Comparison of ENCODE assay signal across 17 cellular contexts in the genomic region with DNA sequence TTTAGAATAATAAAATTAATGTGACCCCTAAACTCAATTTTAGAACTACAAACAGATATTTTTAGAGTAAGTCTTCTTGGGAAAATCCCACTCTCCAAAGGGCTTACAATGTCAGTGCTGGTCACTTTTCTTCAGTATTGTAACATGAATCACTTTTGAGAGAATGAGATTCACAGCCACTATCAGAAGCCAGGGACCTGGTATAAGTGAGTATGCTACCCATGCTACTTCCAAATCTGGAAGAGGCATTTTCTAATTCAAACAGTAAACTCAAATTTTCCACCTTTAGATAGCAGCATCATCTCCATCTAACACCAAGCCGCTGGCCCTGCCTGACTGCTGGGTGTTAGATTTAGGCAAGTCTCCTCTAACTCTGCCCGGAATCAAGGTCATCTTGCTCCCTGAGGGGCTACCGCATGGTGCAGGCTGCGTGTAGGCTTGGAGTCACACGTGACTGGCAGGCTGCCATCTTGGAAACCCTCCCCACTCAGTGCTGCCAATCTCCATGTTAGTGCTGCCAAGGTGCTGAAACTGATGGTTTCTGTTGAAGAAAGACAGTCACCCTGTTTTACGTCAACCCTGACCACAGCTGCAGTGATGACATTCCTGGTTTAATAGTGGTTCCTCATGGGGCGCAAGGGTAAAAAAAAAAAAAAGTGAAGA.
DNase-seq lines count a peak whose midpoint lies in the region; ATAC-seq, FAIRE-seq and TF ChIP-seq lines count a peak whose summit lies in the region.
"Had no signal": no experiment of that assay in that cellular context is flagged by ENCODE, and none has a peak within 500 bp of the region (broad histone marks: within the 10 kb centered on the region; RNA-seq: fewer than 3 reads in every experiment).

No MANE protein-coding gene starts in this region.

- no peak overlapping the region for H3K4me3 ChIP-seq in H1 (ENCODE audit: extremely low read depth in 1 of 4, insufficient read depth in 2 of 4, low read depth in 3 of 4, low read length in 4 of 4)

- 99% methylated on average over 7 of the region's 7 CpGs; no CpG with 5 or more reads in 1 of the 2 experiments for WGBS in H1 (ENCODE audit: extremely low coverage in 1 of 2, insufficient coverage in 1 of 2, insufficient read length in 1 of 2, insufficient replicate concordance in 2 of 2, low coverage in 1 of 2, low lambda C conversion rate in 2 of 2, missing lambda C conversion rate in 1 of 2), 2 experiments

- no peaks in the 10 kb centered on the region for H3K4me1 ChIP-seq in H1 (replicated peaks in 1 of 4; ENCODE audit: control insufficient read depth in 3 of 4, insufficient read depth in 4 of 4, low read length in 3 of 4)

- DNase-seq in SKM-1 treated with dmso at 0.1 percent for 144 hours (lab: John Stamatoyannopoulos, UW; ENCODE audit: unreplicated experiment) (peak; percentile 20), SKM-1 (lab: John Stamatoyannopoulos, UW; ENCODE audit: unreplicated experiment) (no peak), H1 (ENCODE audit: low read depth in 1 of 2, low spot score in 2 of 2) (no peak), left lobe of liver (ENCODE audit: low spot score) (peak; percentile 46), NCI-H2196 treated with DMSO at 0.1 percent for 48 hours (lab: John Stamatoyannopoulos, UW; ENCODE audit: unreplicated experiment) (no peak)
- no peak for DNase-seq in activated CD8-positive, alpha-beta memory T cell treated with anti-CD3 and anti-CD28 coated beads for 24 hours
- DNase-seq: activated CD4-positive, alpha-beta T cell treated with anti-CD3 and anti-CD28 coated beads, Interleukin-2, amount 50 U/mL, for 4 hours; activated naive CD8-positive, alpha-beta T cell treated with anti-CD3 and anti-CD28 coated beads, Interleukin-2, amount 50 U/mL, for 24 hours; activated T-cell treated with anti-CD3 and anti-CD28 coated beads, Interleukin-2, amount 50 U/mL, for 4 hours; GF-D8; kidney glomerular epithelial cell; NCI-H2081 treated with DMSO at 0.1 percent for 48 hours; SIG-M5 had no signal

- H3K14ac ChIP-seq in H1 (ENCODE audit: insufficient read length) = no peak overlapping the region

- H3K56ac ChIP-seq in H1 (replicated peaks; ENCODE audit: insufficient read length, low read depth, low read length) = no peak overlapping the region

- H3K23ac ChIP-seq in H1 (ENCODE audit: insufficient read length) = no peak overlapping the region

- H3K9me3 ChIP-seq in H1 (ENCODE audit: insufficient read depth in 2 of 2, low read depth in 1 of 2, low read length in 1 of 2) = no peaks in the 10 kb centered on the region

- no peak for TF ChIP-seq EP300 in H1 (IDR thresholded peaks at IDR 0.05; ENCODE audit: borderline replicate concordance in 1 of 2, low read depth in 2 of 2, low read length in 2 of 2)

- H3K9ac ChIP-seq in H1 (replicated peaks in 1 of 4; ENCODE audit: extremely low read depth in 1 of 4, low read depth in 3 of 4, low read length in 3 of 4) = no peak overlapping the region

- H2BK12ac ChIP-seq in H1 (ENCODE audit: low read depth, low read length) = no peak overlapping the region

- H2BK120ac ChIP-seq in H1 (replicated peaks; ENCODE audit: low read depth, low read length) = no peak overlapping the region

- H3K27me3 ChIP-seq in H1 (replicated peaks in 1 of 4; ENCODE audit: control insufficient read depth in 3 of 4, extremely low read depth in 1 of 4, insufficient read depth in 3 of 4, low read length in 3 of 4) = no peaks in the 10 kb centered on the region

- no peak for TF ChIP-seq CTCF in H1 (IDR thresholded peaks at IDR 0.05; ENCODE audit: control extremely low read depth in 1 of 3, insufficient read depth in 1 of 3, low read depth in 1 of 3, low read length in 3 of 3)

- no peak overlapping the region for H4K5ac ChIP-seq in H1 (ENCODE audit: insufficient read length, low read depth, low read length)

- no peaks in the 10 kb centered on the region for H3K36me3 ChIP-seq in H1 (ENCODE audit: control insufficient read depth in 2 of 4, insufficient read depth in 4 of 4, low read length in 3 of 4)

- H3K27ac Mint-ChIP-seq in activated T-helper 17 cell treated with anti-CD3 and anti-CD28 coated beads, Interleukin-2, amount 50 U/mL, for 72 hours = no peak overlapping the region
- H3K27ac Mint-ChIP-seq: activated naive CD8-positive, alpha-beta T cell treated with anti-CD3 and anti-CD28 coated beads, Interleukin-2, amount 50 U/mL, for 24 hours had no signal

- H3K36me3 Mint-ChIP-seq in activated T-helper 17 cell treated with anti-CD3 and anti-CD28 coated beads, Interleukin-2, amount 50 U/mL, for 72 hours (ENCODE audit: low read depth) = no peaks in the 10 kb centered on the region

- no peak overlapping the region for H3K18ac ChIP-seq in H1 (ENCODE audit: extremely low read depth, low read length)

- no peak overlapping the region for H3K4me3 Mint-ChIP-seq in activated T-helper 17 cell treated with anti-CD3 and anti-CD28 coated beads, Interleukin-2, amount 50 U/mL, for 72 hours
- H3K4me3 Mint-ChIP-seq: activated naive CD8-positive, alpha-beta T cell treated with anti-CD3 and anti-CD28 coated beads, Interleukin-2, amount 50 U/mL, for 24 hours; activated T-cell treated with anti-CD3 and anti-CD28 coated beads, Interleukin-2, amount 50 U/mL, for 4 hours had no signal

- no peaks in the 10 kb centered on the region for H3K23me2 ChIP-seq in H1 (ENCODE audit: low read depth, low read length)

- H3K79me2 ChIP-seq in H1 (ENCODE audit: control insufficient read depth in 1 of 2, insufficient read depth in 2 of 2, low read length in 2 of 2) = no peaks in the 10 kb centered on the region

- H3K9me3 Mint-ChIP-seq in activated T-helper 17 cell treated with anti-CD3 and anti-CD28 coated beads, Interleukin-2, amount 50 U/mL, for 72 hours = peaks cover 5% of the 10 kb centered on the region
- H3K9me3 Mint-ChIP-seq: activated naive CD8-positive, alpha-beta T cell treated with anti-CD3 and anti-CD28 coated beads, Interleukin-2, amount 50 U/mL, for 24 hours; activated T-cell treated with anti-CD3 and anti-CD28 coated beads, Interleukin-2, amount 50 U/mL, for 4 hours had no signal

- no peak overlapping the region for H3K4ac ChIP-seq in H1 (replicated peaks; ENCODE audit: insufficient read length, low read depth, low read length)

- no peak overlapping the region for H2BK15ac ChIP-seq in H1 (ENCODE audit: low read length)

- H3K4me1 Mint-ChIP-seq in activated T-helper 17 cell treated with anti-CD3 and anti-CD28 coated beads, Interleukin-2, amount 50 U/mL, for 72 hours = peaks cover 5% of the 10 kb centered on the region
- H3K4me1 Mint-ChIP-seq: activated naive CD8-positive, alpha-beta T cell treated with anti-CD3 and anti-CD28 coated beads, Interleukin-2, amount 50 U/mL, for 24 hours had no signal

- H4K20me1 ChIP-seq in H1 (replicated peaks in 1 of 2; ENCODE audit: control insufficient read depth in 1 of 2, insufficient read depth in 2 of 2, low read length in 2 of 2) = no peaks in the 10 kb centered on the region

- CTCF ChIA-PET in H1 (lab: Charles Lee; ENCODE audit: partially characterized antibody) = interaction anchor here (0.6 kb wide), 1 partner anchor 11 kb away, joined by 3 read pairs; no protein-coding TSS in a partner anchor

- H3K27ac ChIP-seq in H1 (ENCODE audit: low read depth, low read length) = no peak overlapping the region
- H3K27ac ChIP-seq: epithelial cell of prostate had no signal

- H3K79me1 ChIP-seq in H1 (ENCODE audit: low read depth, low read length) = no peaks in the 10 kb centered on the region

- no peak for FAIRE-seq in H1 (lab: Jason Lieb, UNC)
- FAIRE-seq: TTC549 had no signal

- POLR2A ChIA-PET in H1 (lab: Charles Lee; ENCODE audit: partially characterized antibody) = no interaction called here

- no peak overlapping the region for H4K91ac ChIP-seq in H1 (replicated peaks; ENCODE audit: insufficient read length, low read length)

- H2BK5ac ChIP-seq in H1 (ENCODE audit: low read depth, low read length) = no peak overlapping the region

- peak; percentile 31 for ATAC-seq in left lobe of liver
- ATAC-seq in HG02973 (IDR thresholded peaks at IDR 0.05; ENCODE audit: unreplicated experiment) = no peak
- ATAC-seq in activated T-helper 17 cell treated with anti-CD3 and anti-CD28 coated beads, Interleukin-2, amount 50 U/mL, for 72 hours (replicated peaks) = no peak
- ATAC-seq: activated naive CD8-positive, alpha-beta T cell treated with anti-CD3 and anti-CD28 coated beads, Interleukin-2, amount 50 U/mL, for 24 hours; activated T-cell treated with anti-CD3 and anti-CD28 coated beads, Interleukin-2, amount 50 U/mL, for 4 hours had no signal

- no peak overlapping the region for H2BK20ac ChIP-seq in H1 (ENCODE audit: low read length)

- no peak overlapping the region for H4K8ac ChIP-seq in H1 (ENCODE audit: extremely low read depth, insufficient read depth, low read length)

- H2AFZ ChIP-seq in H1 (ENCODE audit: low read length) = 0 out of 2 replicates have a peak overlapping the region, but pooled peaks have one; percentile 15

- TF ChIP-seq POLR2A in H1 (IDR thresholded peaks at IDR 0.05; ENCODE audit: control extremely low read depth in 1 of 2, low read depth in 2 of 2, low read length in 2 of 2) = no peak

- no peak for TF ChIP-seq RAD21 in H1 (IDR thresholded peaks at IDR 0.05 in 1 of 2, conservative IDR thresholded peaks at IDR 0.05 in 1 of 2; ENCODE audit: low read depth in 2 of 2, low read length in 2 of 2)

- H2AK5ac ChIP-seq in H1 (ENCODE audit: low read depth, low read length) = no peak overlapping the region

- H3K4me2 ChIP-seq in H1 (ENCODE audit: insufficient read depth in 1 of 2, low read depth in 2 of 2, low read length in 2 of 2) = no peak overlapping the region

- H3K27me3 Mint-ChIP-seq in activated T-helper 17 cell treated with anti-CD3 and anti-CD28 coated beads, Interleukin-2, amount 50 U/mL, for 72 hours = no peaks in the 10 kb centered on the region
- H3K27me3 Mint-ChIP-seq: activated naive CD8-positive, alpha-beta T cell treated with anti-CD3 and anti-CD28 coated beads, Interleukin-2, amount 50 U/mL, for 24 hours had no signal

TF ChIP-seq in H1, 55 proteins besides CTCF, POLR2A, EP300 and RAD21 (continues in another document):
- TF ChIP-seq SAP30 (IDR thresholded peaks at IDR 0.05; ENCODE audit: insufficient read depth, insufficient replicate concordance, low read length) = no peak
- no peak for TF ChIP-seq NANOG (IDR thresholded peaks at IDR 0.05; ENCODE audit: insufficient read depth, low read depth, low read length, poor library complexity, severe bottlenecking)
- no peak for TF ChIP-seq RFX5 (IDR thresholded peaks at IDR 0.05; ENCODE audit: borderline replicate concordance, low read depth, low read length)
- TF ChIP-seq SIN3A (conservative IDR thresholded peaks at IDR 0.05 in 1 of 2, IDR thresholded peaks at IDR 0.05 in 1 of 2; ENCODE audit: low read depth in 1 of 2, low read length in 2 of 2) = no peak
- no peak for TF ChIP-seq RNF2 (IDR thresholded peaks at IDR 0.05; ENCODE audit: borderline replicate concordance, low read depth, low read length, missing control alignments, poor library complexity, severe bottlenecking)
- no peak for TF ChIP-seq HDAC6 (IDR thresholded peaks at IDR 0.05; ENCODE audit: low read depth, low read length)
- no peak for TF ChIP-seq NRF1 (IDR thresholded peaks at IDR 0.05; ENCODE audit: low read depth, low read length)
- no peak for TF ChIP-seq CEBPB (IDR thresholded peaks at IDR 0.05; ENCODE audit: low read depth, low read length)
- no peak for TF ChIP-seq SP2 (IDR thresholded peaks at IDR 0.05; ENCODE audit: low read length)
- TF ChIP-seq SRF (IDR thresholded peaks at IDR 0.05; ENCODE audit: low read depth, low read length) = no peak

Comparison
In these comparisons a context has a peak if more than half of its experiments do, and no peak if none do; other contexts are left out.
1. DNase-seq: peak in SKM-1 treated with dmso at 0.1 percent for 144 hours (single experiment) and left lobe of liver (single experiment); none in SKM-1 (single experiment), H1 (0 of 2), NCI-H2196 treated with DMSO at 0.1 percent for 48 hours (single experiment) and activated CD8-positive, alpha-beta memory T cell treated with anti-CD3 and anti-CD28 coated beads for 24 hours (single experiment).